29 cellular contexts compared by ENCODE assay signal in genomic region chr12:63985945-63986344, GRCh38.
"Had no signal": no experiment of that assay in that cellular context is flagged by ENCODE, and none has a peak within 500 bp of the region (broad histone marks: within the 10 kb centered on the region; RNA-seq: fewer than 3 reads in every experiment).

No MANE protein-coding gene starts in this region.

- H3K36me3 ChIP-seq: left lung, lower lobe of right lung, ovary, right atrium auricular region, suprapubic skin, thoracic aorta, upper lobe of right lung had no signal

- FAIRE-seq: islet of Langerhans, kidney, urothelium cell line had no signal

- H3K27ac ChIP-seq: left lung, lower lobe of right lung, ovary, right atrium auricular region, skin epidermis, suprapubic skin, thoracic aorta, tibial artery, upper lobe of right lung had no signal

- H3K9me3 ChIP-seq: left lung, lower lobe of right lung, ovary, right atrium auricular region, suprapubic skin, thoracic aorta, tibial artery, upper lobe of right lung had no signal

- H3K4me1 Mint-ChIP-seq: immature natural killer cell; naive thymus-derived CD8-positive, alpha-beta T cell; stimulated activated effector memory CD8-positive, alpha-beta T cell treated with anti-CD3 and anti-CD28 coated beads, Interleukin-12 subunit alpha, Interleukin-12 subunit beta, amount 100 ng/mL, for 72 hours had no signal

- H3K4me1 ChIP-seq: left lung, right atrium auricular region, upper lobe of right lung had no signal

- H3K9me3 Mint-ChIP-seq: immature natural killer cell; naive thymus-derived CD8-positive, alpha-beta T cell; nephron progenitor cell; stimulated activated effector memory CD8-positive, alpha-beta T cell treated with anti-CD3 and anti-CD28 coated beads, Interleukin-12 subunit alpha, Interleukin-12 subunit beta, amount 100 ng/mL, for 72 hours; stimulated activated naive CD8-positive, alpha-beta T cell treated with anti-CD3 and anti-CD28 coated beads, Interleukin-15, Interleukin-2, amounts not matched to agents 100 ng/mL and 50 ng/mL, for 24 hours had no signal

- H3K4me3 Mint-ChIP-seq: immature natural killer cell; naive thymus-derived CD8-positive, alpha-beta T cell; nephron progenitor cell; stimulated activated effector memory CD8-positive, alpha-beta T cell treated with anti-CD3 and anti-CD28 coated beads, Interleukin-12 subunit alpha, Interleukin-12 subunit beta, amount 100 ng/mL, for 72 hours; stimulated activated naive CD8-positive, alpha-beta T cell treated with anti-CD3 and anti-CD28 coated beads, Interleukin-15, Interleukin-2, amounts not matched to agents 100 ng/mL and 50 ng/mL, for 24 hours had no signal

- H3K27me3 Mint-ChIP-seq: progenitor cell of endocrine pancreas had no signal

- DNase-seq: hypothalamus; immature natural killer cell; kidney; left colon; left lung; lower lobe of right lung; mammary epithelial cell; mesenchymal stem cell; naive thymus-derived CD8-positive, alpha-beta T cell; nephron progenitor cell; ovary; stimulated activated CD4-positive, alpha-beta T cell treated with anti-CD3 and anti-CD28 coated beads, Interleukin-12 subunit alpha, Interleukin-12 subunit beta, amount 100 ng/mL, for 4 hours; stimulated activated CD4-positive, alpha-beta T cell treated with anti-CD3 and anti-CD28 coated beads, Interleukin-15, amount 100 ng/mL, for 24 hours; stimulated activated CD4-positive, alpha-beta T cell treated with anti-CD3 and anti-CD28 coated beads, Interleukin-2, amount 100 ng/mL, for 24 hours; stimulated activated CD4-positive, alpha-beta T cell treated with anti-CD3 and anti-CD28 coated beads, Interleukin-4, amount 100 ng/mL, for 1 hour; stimulated activated naive CD4-positive, alpha-beta T cell; tibial artery; trophoblast cell; upper lobe of right lung had no signal

- H3K27me3 ChIP-seq: left lung, ovary, right atrium auricular region, suprapubic skin, tibial artery, upper lobe of right lung had no signal

- H3K36me3 Mint-ChIP-seq: immature natural killer cell; naive thymus-derived CD8-positive, alpha-beta T cell; stimulated activated effector memory CD8-positive, alpha-beta T cell treated with anti-CD3 and anti-CD28 coated beads, Interleukin-12 subunit alpha, Interleukin-12 subunit beta, amount 100 ng/mL, for 72 hours had no signal

- ATAC-seq: left colon; left lung; lower lobe of right lung; naive thymus-derived CD8-positive, alpha-beta T cell; sciatic nerve; upper lobe of right lung had no signal

- H3K27ac Mint-ChIP-seq: immature natural killer cell; naive thymus-derived CD8-positive, alpha-beta T cell; nephron progenitor cell; stimulated activated effector memory CD8-positive, alpha-beta T cell treated with anti-CD3 and anti-CD28 coated beads, Interleukin-12 subunit alpha, Interleukin-12 subunit beta, amount 100 ng/mL, for 72 hours; stimulated activated naive CD8-positive, alpha-beta T cell treated with anti-CD3 and anti-CD28 coated beads, Interleukin-15, Interleukin-2, amounts not matched to agents 100 ng/mL and 50 ng/mL, for 24 hours had no signal

- H3K4me3 ChIP-seq: left lung, lower lobe of right lung, ovary, right atrium auricular region, skin epidermis, suprapubic skin, thoracic aorta, tibial artery, upper lobe of right lung had no signal
